ENCODE assay signal across 17 cellular contexts in genomic region chr12:132021965-132022364, GRCh38.
"Had no signal": no experiment of that assay in that cellular context is flagged by ENCODE, and none has a peak within 500 bp of the region (broad histone marks: within the 10 kb centered on the region; RNA-seq: fewer than 3 reads in every experiment).

No MANE protein-coding gene starts in this region.

- H3K4me1 ChIP-seq: parathyroid adenoma, sigmoid colon, stomach had no signal

- DNase-seq: effector CD4-positive, alpha-beta T cell; immature natural killer cell; mesendoderm; naive B cell; occipital lobe; psoas muscle; retina; small intestine; stimulated activated CD4-positive, alpha-beta T cell treated with anti-CD3 and anti-CD28 coated beads, Interleukin-12 subunit alpha, Interleukin-12 subunit beta, amount 100 ng/mL, for 4 hours; stimulated activated naive CD4-positive, alpha-beta T cell; stomach; substantia nigra; trophoblast cell had no signal

- H3K27me3 ChIP-seq: sigmoid colon, stomach had no signal

- H3K9me3 ChIP-seq: psoas muscle, sigmoid colon, stomach, thoracic aorta had no signal

- H3K4me3 ChIP-seq: coronary artery, psoas muscle, sigmoid colon, stomach, thoracic aorta had no signal

- H3K27ac ChIP-seq: coronary artery, parathyroid adenoma, psoas muscle, sigmoid colon, stomach, thoracic aorta had no signal
